In the genomic region with DNA sequence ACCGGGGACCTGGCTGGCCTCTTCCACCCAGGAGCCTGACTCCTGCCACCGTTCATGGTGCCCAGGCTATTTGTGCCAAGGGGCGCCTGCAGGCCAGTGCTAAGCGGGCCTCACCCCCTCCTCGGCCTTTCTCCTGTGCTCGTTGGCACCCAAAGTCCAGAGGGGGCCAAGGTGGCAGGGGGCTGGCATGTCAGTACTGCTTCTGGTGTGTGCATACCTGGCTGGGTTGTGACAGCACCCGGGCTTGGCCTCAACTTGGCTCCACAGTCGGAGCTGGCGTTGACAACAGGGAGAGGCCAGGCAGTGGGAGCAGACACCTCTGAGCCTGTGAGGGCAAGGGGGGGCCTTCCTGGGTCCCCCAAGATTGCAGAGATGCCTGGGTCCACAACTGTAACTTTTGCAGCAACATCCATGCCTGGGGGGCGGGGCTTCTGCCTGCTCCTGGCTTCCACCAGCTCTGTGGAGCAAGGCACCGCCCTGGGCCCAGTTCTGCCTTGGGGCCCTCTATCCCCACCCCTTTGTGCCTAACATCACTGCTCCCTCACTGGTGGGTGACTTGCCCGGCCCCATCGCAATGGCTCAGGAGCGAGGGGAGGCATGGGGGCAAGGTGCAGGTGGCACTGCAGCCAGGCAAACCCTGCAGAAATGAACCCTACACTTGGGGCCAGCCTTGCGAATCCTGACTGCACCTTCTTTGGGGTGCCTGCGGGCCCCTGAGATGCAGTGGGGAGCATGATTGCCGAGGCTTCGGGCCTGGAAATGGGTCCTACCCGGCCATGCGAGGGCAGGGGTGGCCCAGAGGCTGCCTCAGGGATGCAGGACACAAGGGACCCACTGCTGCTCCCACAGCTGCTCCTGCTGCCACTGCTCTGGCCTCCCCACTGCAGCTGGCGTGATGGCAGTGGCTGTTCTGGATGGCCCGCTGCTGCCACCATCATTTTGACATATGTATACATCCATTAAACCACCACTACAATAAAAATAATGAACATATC, we compare ENCODE assay signal across 17 cellular contexts.
"Had no signal": no experiment of that assay in that cellular context is flagged by ENCODE, and none has a peak within 500 bp of the region (broad histone marks: within the 10 kb centered on the region; RNA-seq: fewer than 3 reads in every experiment).

No MANE protein-coding gene starts in this region.

- H3K27me3 Mint-ChIP-seq: naive B cell had no signal

- H3K4me3 ChIP-seq: ascending aorta, colonic mucosa, dorsolateral prefrontal cortex, esophagus squamous epithelium, gastrocnemius medialis, lower lobe of right lung, spleen, upper lobe of right lung had no signal

- DNase-seq: activated gamma-delta T cell treated with Interleukin-2 at 50 U/mL for 16 hours; activated T-cell treated with anti-CD3 and anti-CD28 coated beads, Interleukin-2, amount 50 U/mL, for 1 hour; colonic mucosa; dorsolateral prefrontal cortex; esophagus squamous epithelium; gastrocnemius medialis; left colon; lower lobe of right lung; naive B cell; spleen; stimulated activated CD4-positive, alpha-beta T cell treated with anti-CD3 and anti-CD28 coated beads, Interleukin-4, amount 100 ng/mL, for 1 hour; stimulated activated naive CD8-positive, alpha-beta T cell treated with anti-CD3 and anti-CD28 coated beads, Interleukin-15, Interleukin-2, amounts not matched to agents 100 U/mL and 50 U/mL, for 24 hours; upper lobe of right lung; WERI-Rb-1 had no signal

- H3K9me3 ChIP-seq: colonic mucosa, gastrocnemius medialis had no signal

- ATAC-seq: activated naive CD4-positive, alpha-beta T cell treated with anti-CD3 and anti-CD28 coated beads, Interleukin-2, amount 50 U/mL, for 72 hours; gastrocnemius medialis; left colon; stimulated activated naive CD8-positive, alpha-beta T cell treated with anti-CD3 and anti-CD28 coated beads, Interleukin-15, Interleukin-2, amounts not matched to agents 100 U/mL and 50 U/mL, for 24 hours; upper lobe of right lung had no signal

- H3K27ac ChIP-seq: ascending aorta, colonic mucosa, dorsolateral prefrontal cortex, esophagus squamous epithelium, gastrocnemius medialis, lower lobe of right lung, spleen, upper lobe of right lung, WERI-Rb-1 had no signal

- H3K27me3 ChIP-seq: ascending aorta, colonic mucosa, dorsolateral prefrontal cortex, esophagus squamous epithelium, gastrocnemius medialis, spleen, upper lobe of right lung had no signal

- H3K4me1 ChIP-seq: ascending aorta, colonic mucosa, esophagus squamous epithelium, lower lobe of right lung, spleen, upper lobe of right lung had no signal

- H3K36me3 ChIP-seq: colonic mucosa, gastrocnemius medialis, lower lobe of right lung, upper lobe of right lung, WERI-Rb-1 had no signal

- H3K4me3 Mint-ChIP-seq: naive B cell, neural crest cell had no signal

- H3K27ac Mint-ChIP-seq: activated naive CD4-positive, alpha-beta T cell treated with anti-CD3 and anti-CD28 coated beads, Interleukin-2, amount 50 U/mL, for 72 hours had no signal
